4 cellular contexts compared by ENCODE assay signal in the genomic region with DNA sequence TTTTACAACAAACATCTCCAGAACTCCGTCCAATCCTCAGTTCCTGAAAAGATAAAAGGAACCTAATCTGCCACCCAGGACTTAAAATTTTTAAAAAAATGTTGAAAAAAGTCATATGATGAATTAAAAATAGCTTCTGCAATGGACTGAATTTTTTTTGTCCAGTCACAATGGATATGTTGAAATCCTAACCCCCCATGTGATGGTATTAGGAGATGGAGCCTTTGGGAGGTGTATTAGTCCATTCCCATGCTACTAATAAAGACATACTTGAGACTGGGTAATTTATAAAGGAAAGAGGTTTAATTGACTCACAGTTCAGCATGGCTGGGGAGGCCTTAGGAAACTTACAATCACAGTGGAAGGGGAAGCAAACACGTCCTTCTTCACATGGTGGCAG. TPM values are rescaled to one million over a fixed set of nuclear protein-coding genes. Genes with fewer than 3 reads are reported as not detected.
"Had no signal": no experiment of that assay in that cellular context is flagged by ENCODE, and none has a peak within 500 bp of the region (broad histone marks: within the 10 kb centered on the region; RNA-seq: fewer than 3 reads in every experiment).

No MANE protein-coding gene starts in this region.

RNA-seq across cellular contexts. Expression of gene ALDH1A1, which starts 2.8 kb away (rescaled TPM):
- total RNA-seq: activated B cell treated with CpG ODN at 0.5 μM for 24 hours; activated CD4-positive, alpha-beta memory T cell treated with anti-CD3 and anti-CD28 coated beads for 36 hours; activated naive CD4-positive, alpha-beta T cell treated with anti-CD3 and anti-CD28 coated beads for 36 hours; activated T-helper 1 cell treated with anti-CD3 and anti-CD28 coated beads, Interleukin-12 subunit alpha, Interleukin-12 subunit beta, Interleukin-2, Interleukin-4 antibody, amounts not matched to agents 30 ng/mL and 10 ng/mL and 1 ng/mL, durations not matched to agents 14 hours and 24 hours and 36 hours had no signal
